In the genomic region with DNA sequence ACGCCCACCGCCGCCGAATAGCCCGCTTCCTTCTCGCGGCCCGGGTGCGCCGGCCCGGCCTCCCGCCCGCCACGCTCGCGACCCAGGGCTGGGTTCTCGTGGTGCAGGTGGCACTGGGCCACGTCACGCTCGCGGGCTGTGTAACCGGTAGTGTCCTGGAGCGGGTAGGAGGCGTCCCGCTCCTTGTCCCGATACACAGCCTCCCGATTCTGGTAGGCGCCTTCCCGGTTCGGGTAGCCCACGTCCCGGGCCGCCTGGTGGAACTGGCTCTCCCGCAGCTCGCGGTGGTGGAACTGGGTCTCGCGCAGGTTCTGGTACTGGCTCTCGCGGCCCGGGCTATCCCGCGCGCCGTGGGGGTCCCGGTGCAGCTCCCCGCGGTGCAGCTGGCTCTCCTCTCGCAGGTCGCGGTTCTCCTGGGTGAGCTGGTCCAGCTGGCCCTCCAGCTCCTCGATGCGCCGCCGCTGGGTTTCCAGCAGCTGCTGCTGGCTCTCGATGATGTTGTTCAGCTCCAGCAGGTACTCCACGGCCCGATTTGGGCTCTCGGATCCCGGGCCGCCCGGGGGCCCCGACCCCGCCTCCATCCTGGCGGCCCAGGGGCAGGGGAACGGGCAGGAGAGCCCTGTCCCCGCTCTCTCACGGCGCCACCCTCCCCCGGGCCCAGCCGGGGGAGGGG, we compare ENCODE assay signal across 8 cellular contexts. TPM values are rescaled to one million over a fixed set of nuclear protein-coding genes. Genes with fewer than 3 reads are reported as not detected.
DNase-seq lines count a peak whose midpoint lies in the region; ATAC-seq and TF ChIP-seq lines count a peak whose summit lies in the region.

No MANE protein-coding gene starts in this region.

- H3K27ac ChIP-seq in esophagus muscularis mucosa (replicated peaks in 1 of 4), result peak overlapping the region in 2 of 4 donors; percentile 20 to 30

- H3K27me3 ChIP-seq in esophagus muscularis mucosa (peaks cover 0 to 8% (median 3%) of the 10 kb centered on the region in 4 donors), neuron (ENCODE audit: insufficient read depth, low read length) (peaks cover 50% of the 10 kb centered on the region)

- intact Hi-C loops in esophagus muscularis mucosa (cut with DNase I), result no loop called here

- CTCF ChIA-PET in T-cell (lab: Charles Lee), result interaction anchor here (1.0 to 1.3 kb wide), 2 partner anchors 36 to 125 kb away, joined by 4 read pairs; no protein-coding TSS in a partner anchor

- TF ChIP-seq POLR2A in esophagus muscularis mucosa (IDR thresholded peaks at IDR 0.05; ENCODE audit: low read depth), result no peak

- H3K9me3 Mint-ChIP-seq in T-cell, result no peaks in the 10 kb centered on the region

- H3K27me3 Mint-ChIP-seq in T-cell, result peaks cover 44 to 65% of the 10 kb centered on the region in 2 donors

- H3K4me1 Mint-ChIP-seq in T-cell, result peaks cover 18 to 34% (median 20%) of the 10 kb centered on the region in 3 donors

- H3K36me3 Mint-ChIP-seq in T-cell, result no peaks in the 10 kb centered on the region

- POLR2A ChIA-PET in T-cell (lab: Charles Lee), result no interaction called here

- H3K36me3 ChIP-seq in esophagus muscularis mucosa (no peaks in the 10 kb centered on the region), neuron (ENCODE audit: insufficient read depth, low read length) (no peaks in the 10 kb centered on the region)

- H3K9me3 ChIP-seq in esophagus muscularis mucosa, result no peaks in the 10 kb centered on the region
- H3K9me3 ChIP-seq in neuron (ENCODE audit: low read length), result no peaks in the 10 kb centered on the region

- H3K4me3 Mint-ChIP-seq in T-cell, result peak overlapping the region; percentile 34 to 83 (median 47)

- DNase-seq in ELR (ENCODE audit: low read depth) (peak; percentile 18), T-cell (peak in 7 of 34 experiments; percentile 1 to 22 (median 7)), esophagus muscularis mucosa (ENCODE audit: extremely low spot score) (no peak), germinal center (ENCODE audit: low spot score) (no peak), mesenteric fat pad (ENCODE audit: low spot score) (no peak), OCI-M1 (lab: John Stamatoyannopoulos, UW) (no peak)

- ATAC-seq in T-cell (replicated peaks in 1 of 4), result peak; percentile 45 to 54 (median 46)
- no peak for ATAC-seq in HG02623 (IDR thresholded peaks at IDR 0.05; ENCODE audit: unreplicated experiment)

- TF ChIP-seq CTCF in esophagus muscularis mucosa (IDR thresholded peaks at IDR 0.05), result no peak

- no peak for TF ChIP-seq EP300 in esophagus muscularis mucosa (IDR thresholded peaks at IDR 0.05)

- peak overlapping the region; percentile 59 to 68 (median 64) for H3K4me3 ChIP-seq in esophagus muscularis mucosa
- peak overlapping the region; percentile 38 for H3K4me3 ChIP-seq in neuron (ENCODE audit: low read length)

- 1% methylated on average over 10 of the region's 71 CpGs for WGBS in esophagus muscularis mucosa

- H2AFZ ChIP-seq in neuron (ENCODE audit: low read depth, low read length), result no peak overlapping the region

- no peak overlapping the region for H3K27ac Mint-ChIP-seq in T-cell

- H3K4me1 ChIP-seq in esophagus muscularis mucosa (peaks cover 0 to 39% (median 30%) of the 10 kb centered on the region in 4 donors), neuron (ENCODE audit: insufficient read depth, low read length) (peaks cover 7% of the 10 kb centered on the region)

RNA-seq across cellular contexts. Expression of gene IQSEC2, which starts 39.3 kb away (rescaled TPM):
- total RNA-seq in T-cell (1 to 10 TPM; 1.2 to 2.0 (median 1.4) TPM), esophagus muscularis mucosa (10 to 100 TPM; 12.0 to 24.8 (median 20.0) TPM), mesenteric fat pad (15.4 TPM)
